19 cellular contexts compared by ENCODE assay signal in the genomic region with DNA sequence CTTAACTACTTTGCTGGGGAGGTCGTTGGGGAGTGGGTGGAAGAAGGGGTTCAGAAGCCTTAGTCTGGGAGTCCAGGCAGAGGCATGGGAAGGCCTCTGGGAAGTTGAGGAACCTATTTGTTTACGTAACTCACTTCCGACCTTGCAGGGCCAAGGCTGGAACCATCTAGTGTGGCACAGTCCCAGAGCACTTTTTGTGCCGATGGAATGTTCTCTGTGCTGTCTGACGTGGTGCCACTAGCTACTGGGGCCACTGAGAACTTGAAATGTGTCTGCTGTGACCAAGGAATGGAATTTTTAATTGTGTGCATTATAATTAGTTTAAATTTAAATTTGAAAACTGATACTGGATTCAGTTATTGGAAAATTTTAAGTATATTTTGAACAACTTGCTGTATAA.
DNase-seq lines count a peak whose midpoint lies in the region; ATAC-seq and TF ChIP-seq lines count a peak whose summit lies in the region.
"Had no signal": no experiment of that assay in that cellular context is flagged by ENCODE, and none has a peak within 500 bp of the region (broad histone marks: within the 10 kb centered on the region; RNA-seq: fewer than 3 reads in every experiment).

No MANE protein-coding gene starts in this region.

- in situ Hi-C loops in gastrocnemius medialis (cut with MboI; ENCODE audit: low sequenced_read_pairs in 4 of 4), result no loop called here

- H3K36me3 Mint-ChIP-seq in WTC11, result no peaks in the 10 kb centered on the region

- H3K27ac ChIP-seq in right cardiac atrium (ENCODE audit: low read length) (peak overlapping the region; percentile 86), gastrocnemius medialis (peak overlapping the region; percentile 81 to 93 (median 92))
- H3K27ac ChIP-seq: GM23248, PC-9, SJCRH30 had no signal

- WGBS in right cardiac atrium, result 59% methylated on average over 5 of the region's 5 CpGs

- no peaks in the 10 kb centered on the region for H3K36me3 ChIP-seq in gastrocnemius medialis
- H3K36me3 ChIP-seq: BE2C, SJCRH30 had no signal

- intact Hi-C loops in Right ventricle myocardium superior (cut with DNase I), result loop anchor here (5.0 kb wide), 1 partner anchor 48 kb away; no protein-coding TSS in a partner anchor
- intact Hi-C loops in right cardiac atrium (cut with DNase I), result no loop called here
- intact Hi-C loops in gastrocnemius medialis (cut with DNase I; ENCODE audit: low total_unique reads), result no loop called here

- H3K27ac Mint-ChIP-seq in WTC11, result 0 out of 2 replicates have a peak overlapping the region, but pooled peaks have one; percentile 9

- no peaks in the 10 kb centered on the region for H3K9me3 Mint-ChIP-seq in WTC11

- H3K27me3 ChIP-seq in right cardiac atrium (ENCODE audit: control insufficient read depth, insufficient read depth) (no peaks in the 10 kb centered on the region), gastrocnemius medialis (no peaks in the 10 kb centered on the region)
- H3K27me3 ChIP-seq: BE2C, SJCRH30 had no signal

- POLR2A ChIA-PET in WTC11 (lab: Charles Lee), result no interaction called here

- no peaks in the 10 kb centered on the region for H3K4me1 ChIP-seq in right cardiac atrium (ENCODE audit: control insufficient read depth, insufficient read depth, low read length)
- peaks cover 32 to 46% of the 10 kb centered on the region in 2 donors for H3K4me1 ChIP-seq in gastrocnemius medialis
- H3K4me1 ChIP-seq: BE2C, SJCRH30 had no signal

- H3K9me3 ChIP-seq in right cardiac atrium (ENCODE audit: control insufficient read depth, low read length), result no peaks in the 10 kb centered on the region
- no peaks in the 10 kb centered on the region for H3K9me3 ChIP-seq in gastrocnemius medialis
- H3K9me3 ChIP-seq: BE2C, SJCRH30 had no signal

- H3K4me3 Mint-ChIP-seq in WTC11, result no peak overlapping the region

- H3K4me1 Mint-ChIP-seq in WTC11, result no peaks in the 10 kb centered on the region

- TF ChIP-seq CTCF in WTC11 (IDR thresholded peaks at IDR 0.05) (no peak), gastrocnemius medialis (IDR thresholded peaks at IDR 0.05 in 4 of 5, conservative IDR thresholded peaks at IDR 0.05 in 1 of 5) (no peak)

- CTCF ChIA-PET in WTC11 (lab: Charles Lee), result no interaction called here

- DNase-seq in WTC11 (ENCODE audit: low spot score) (no peak), Right ventricle myocardium superior (peak; percentile 67), right cardiac atrium (peak in 2 of 3 donors; percentile 19 to 55), gastrocnemius medialis (peak; percentile 81 to 91), NCI-H2029 treated with DMSO at 0.1 percent for 48 hours (lab: John Stamatoyannopoulos, UW) (no peak), NCI-H1930 (lab: John Stamatoyannopoulos, UW) (no peak)
- DNase-seq: BE2C, DMS79, GM23248, Kasumi-1, NCI-H1417, NCI-H1694 treated with DMSO at 0.1 percent for 48 hours, NCI-H2107, NCI-H510A, PC-9, RPMI8226, SJCRH30 had no signal

- peak in 1 of 2 donors; percentile 25 for TF ChIP-seq POLR2A in gastrocnemius medialis (IDR thresholded peaks at IDR 0.05)

- H3K27me3 Mint-ChIP-seq in WTC11 (ENCODE audit: low read depth), result no peaks in the 10 kb centered on the region; the same call in 1 of the 2 replicates

- no peak for ATAC-seq in WTC11
- ATAC-seq in Right ventricle myocardium superior (ENCODE audit: poor library complexity), result peak; percentile 88
- peak; percentile 72 to 79 for ATAC-seq in right cardiac atrium
- peak; percentile 81 to 92 for ATAC-seq in gastrocnemius medialis
- ATAC-seq in GM19324 (IDR thresholded peaks at IDR 0.05; ENCODE audit: low FRiP score, unreplicated experiment), result no peak
- ATAC-seq: HCT116 had no signal

- H3K4me3 ChIP-seq in right cardiac atrium (ENCODE audit: low read length), result no peak overlapping the region
- no peak overlapping the region for H3K4me3 ChIP-seq in gastrocnemius medialis
- H3K4me3 ChIP-seq: GM23248, PC-9, SJCRH30 had no signal

TF ChIP-seq in WTC11, 78 proteins besides CTCF, POLR2A, EP300 and RAD21:
- no peak for TF ChIP-seq HMGA2 (CRISPR knock-in tag; IDR thresholded peaks at IDR 0.05)
- TF ChIP-seq ZNF232 (CRISPR knock-in tag; IDR thresholded peaks at IDR 0.05), result no peak
- no peak for TF ChIP-seq FOXP1 (CRISPR knock-in tag; IDR thresholded peaks at IDR 0.05; ENCODE audit: borderline replicate concordance)
- TF ChIP-seq, protein P1, sequence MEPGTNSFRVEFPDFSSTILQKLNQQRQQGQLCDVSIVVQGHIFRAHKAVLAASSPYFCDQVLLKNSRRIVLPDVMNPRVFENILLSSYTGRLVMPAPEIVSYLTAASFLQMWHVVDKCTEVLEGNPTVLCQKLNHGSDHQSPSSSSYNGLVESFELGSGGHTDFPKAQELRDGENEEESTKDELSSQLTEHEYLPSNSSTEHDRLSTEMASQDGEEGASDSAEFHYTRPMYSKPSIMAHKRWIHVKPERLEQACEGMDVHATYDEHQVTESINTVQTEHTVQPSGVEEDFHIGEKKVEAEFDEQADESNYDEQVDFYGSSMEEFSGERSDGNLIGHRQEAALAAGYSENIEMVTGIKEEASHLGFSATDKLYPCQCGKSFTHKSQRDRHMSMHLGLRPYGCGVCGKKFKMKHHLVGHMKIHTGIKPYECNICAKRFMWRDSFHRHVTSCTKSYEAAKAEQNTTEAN (CRISPR knock-in tag; IDR thresholded peaks at IDR 0.05), result no peak
- TF ChIP-seq, protein P2, sequence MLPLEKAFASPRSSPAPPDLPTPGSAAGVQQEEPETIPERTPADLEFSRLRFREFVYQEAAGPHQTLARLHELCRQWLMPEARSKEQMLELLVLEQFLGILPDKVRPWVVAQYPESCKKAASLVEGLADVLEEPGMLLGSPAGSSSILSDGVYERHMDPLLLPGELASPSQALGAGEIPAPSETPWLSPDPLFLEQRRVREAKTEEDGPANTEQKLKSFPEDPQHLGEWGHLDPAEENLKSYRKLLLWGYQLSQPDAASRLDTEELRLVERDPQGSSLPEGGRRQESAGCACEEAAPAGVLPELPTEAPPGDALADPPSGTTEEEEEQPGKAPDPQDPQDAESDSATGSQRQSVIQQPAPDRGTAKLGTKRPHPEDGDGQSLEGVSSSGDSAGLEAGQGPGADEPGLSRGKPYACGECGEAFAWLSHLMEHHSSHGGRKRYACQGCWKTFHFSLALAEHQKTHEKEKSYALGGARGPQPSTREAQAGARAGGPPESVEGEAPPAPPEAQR (CRISPR knock-in tag; IDR thresholded peaks at IDR 0.05), result no peak
- TF ChIP-seq, protein P3, sequence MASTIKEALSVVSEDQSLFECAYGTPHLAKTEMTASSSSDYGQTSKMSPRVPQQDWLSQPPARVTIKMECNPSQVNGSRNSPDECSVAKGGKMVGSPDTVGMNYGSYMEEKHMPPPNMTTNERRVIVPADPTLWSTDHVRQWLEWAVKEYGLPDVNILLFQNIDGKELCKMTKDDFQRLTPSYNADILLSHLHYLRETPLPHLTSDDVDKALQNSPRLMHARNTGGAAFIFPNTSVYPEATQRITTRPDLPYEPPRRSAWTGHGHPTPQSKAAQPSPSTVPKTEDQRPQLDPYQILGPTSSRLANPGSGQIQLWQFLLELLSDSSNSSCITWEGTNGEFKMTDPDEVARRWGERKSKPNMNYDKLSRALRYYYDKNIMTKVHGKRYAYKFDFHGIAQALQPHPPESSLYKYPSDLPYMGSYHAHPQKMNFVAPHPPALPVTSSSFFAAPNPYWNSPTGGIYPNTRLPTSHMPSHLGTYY (CRISPR knock-in tag; IDR thresholded peaks at IDR 0.05), result no peak
- TF ChIP-seq IRF2 (CRISPR knock-in tag; IDR thresholded peaks at IDR 0.05; ENCODE audit: borderline replicate concordance, low read depth), result no peak
- TF ChIP-seq JAZF1 (CRISPR knock-in tag; IDR thresholded peaks at IDR 0.05), result no peak
- TF ChIP-seq, protein P4, sequence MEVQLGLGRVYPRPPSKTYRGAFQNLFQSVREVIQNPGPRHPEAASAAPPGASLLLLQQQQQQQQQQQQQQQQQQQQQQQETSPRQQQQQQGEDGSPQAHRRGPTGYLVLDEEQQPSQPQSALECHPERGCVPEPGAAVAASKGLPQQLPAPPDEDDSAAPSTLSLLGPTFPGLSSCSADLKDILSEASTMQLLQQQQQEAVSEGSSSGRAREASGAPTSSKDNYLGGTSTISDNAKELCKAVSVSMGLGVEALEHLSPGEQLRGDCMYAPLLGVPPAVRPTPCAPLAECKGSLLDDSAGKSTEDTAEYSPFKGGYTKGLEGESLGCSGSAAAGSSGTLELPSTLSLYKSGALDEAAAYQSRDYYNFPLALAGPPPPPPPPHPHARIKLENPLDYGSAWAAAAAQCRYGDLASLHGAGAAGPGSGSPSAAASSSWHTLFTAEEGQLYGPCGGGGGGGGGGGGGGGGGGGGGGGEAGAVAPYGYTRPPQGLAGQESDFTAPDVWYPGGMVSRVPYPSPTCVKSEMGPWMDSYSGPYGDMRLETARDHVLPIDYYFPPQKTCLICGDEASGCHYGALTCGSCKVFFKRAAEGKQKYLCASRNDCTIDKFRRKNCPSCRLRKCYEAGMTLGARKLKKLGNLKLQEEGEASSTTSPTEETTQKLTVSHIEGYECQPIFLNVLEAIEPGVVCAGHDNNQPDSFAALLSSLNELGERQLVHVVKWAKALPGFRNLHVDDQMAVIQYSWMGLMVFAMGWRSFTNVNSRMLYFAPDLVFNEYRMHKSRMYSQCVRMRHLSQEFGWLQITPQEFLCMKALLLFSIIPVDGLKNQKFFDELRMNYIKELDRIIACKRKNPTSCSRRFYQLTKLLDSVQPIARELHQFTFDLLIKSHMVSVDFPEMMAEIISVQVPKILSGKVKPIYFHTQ (CRISPR knock-in tag; IDR thresholded peaks at IDR 0.05), result no peak
- TF ChIP-seq ATF1 (CRISPR knock-in tag; IDR thresholded peaks at IDR 0.05), result no peak

Comparison
In these comparisons a context has a peak if more than half of its experiments do, and no peak if none do; other contexts are left out.
1. ATAC-seq: peak in Right ventricle myocardium superior (single experiment), right cardiac atrium (2 of 2) and gastrocnemius medialis (2 of 2); none in WTC11 (single experiment) and GM19324 (single experiment).
2. DNase-seq: peak in Right ventricle myocardium superior (single experiment), right cardiac atrium (2 of 3) and gastrocnemius medialis (2 of 2); none in WTC11 (single experiment), NCI-H2029 treated with DMSO at 0.1 percent for 48 hours (single experiment) and NCI-H1930 (0 of 2).